ENCODE assay signal across 18 cellular contexts in the genomic region with DNA sequence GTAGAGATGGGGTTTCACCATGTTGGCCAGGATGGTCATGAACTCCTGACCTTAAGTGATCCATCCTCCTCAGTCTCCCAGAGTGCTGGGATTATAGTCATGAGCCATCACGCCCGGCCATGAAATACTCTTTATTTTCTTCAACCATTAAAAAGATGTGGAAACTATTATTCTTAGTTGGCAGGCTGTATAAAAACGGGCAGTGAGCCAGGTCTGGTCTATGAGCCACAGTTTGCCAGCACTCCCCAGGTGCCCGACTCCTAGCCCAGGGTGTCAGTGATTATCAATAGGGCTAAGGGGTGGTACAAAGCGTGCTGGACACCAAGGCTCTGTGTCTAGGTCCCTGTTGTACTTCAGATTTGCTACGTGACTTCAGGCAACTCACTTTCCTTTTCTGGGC.
A peak's percentile ranks its signal among the peaks of the same experiment; 100 is the strongest.
DNase-seq lines count a peak whose midpoint lies in the region; FAIRE-seq lines count a peak whose summit lies in the region.
"Had no signal": no experiment of that assay in that cellular context is flagged by ENCODE, and none has a peak within 500 bp of the region (broad histone marks: within the 10 kb centered on the region; RNA-seq: fewer than 3 reads in every experiment).

No MANE protein-coding gene starts in this region.

- DNase-seq in NCI-H2029 treated with DMSO at 0.1 percent for 48 hours (lab: John Stamatoyannopoulos, UW), result peak; percentile 15
- no peak for DNase-seq in NCI-H2029 (lab: John Stamatoyannopoulos, UW)
- DNase-seq in NCI-H69 (lab: John Stamatoyannopoulos, UW), result peak; percentile 85
- DNase-seq in left kidney (ENCODE audit: low read depth, low spot score), result peak; percentile 43
- DNase-seq in activated CD4-positive, alpha-beta T cell treated with anti-CD3 and anti-CD28 coated beads for 1 hour, result no peak
- DNase-seq in RCC 7860 (ENCODE audit: low spot score), result no peak
- no peak for DNase-seq in NCI-H748 (lab: John Stamatoyannopoulos, UW; ENCODE audit: unreplicated experiment)
- no peak for DNase-seq in HTR-8/SVneo (ENCODE audit: insufficient read length, low spot score)
- DNase-seq: activated CD8-positive, alpha-beta memory T cell treated with anti-CD3 and anti-CD28 coated beads, Interleukin-2, amount 50 U/mL, for 4 hours; activated naive CD8-positive, alpha-beta T cell treated with anti-CD3 and anti-CD28 coated beads for 36 hours; cerebellar nuclear complex; foreskin melanocyte; lower lobe of right lung; SK-N-SH; stimulated activated CD4-positive, alpha-beta T cell treated with anti-CD3 and anti-CD28 coated beads, Interleukin-2, amount 100 ng/mL, for 48 hours; stimulated activated naive B cell treated with anti-CD40 and anti-IgM and Interleukin-4, amounts not matched to agents 10 μg/mL and 1 μg/mL and 100 μg/mL, for 72 hours; WERI-Rb-1 had no signal

- FAIRE-seq in RCC 7860 (lab: Jason Lieb, UNC) (no peak), HTR-8/SVneo (lab: Jason Lieb, UNC) (no peak)
- FAIRE-seq: A204.1 had no signal

Comparison
In these comparisons a context has a peak if more than half of its experiments do, and no peak if none do; other contexts are left out.
1. DNase-seq: peak in NCI-H2029 treated with DMSO at 0.1 percent for 48 hours (single experiment), NCI-H69 (single experiment) and left kidney (single experiment); none in NCI-H2029 (single experiment), activated CD4-positive, alpha-beta T cell treated with anti-CD3 and anti-CD28 coated beads for 1 hour (single experiment), RCC 7860 (single experiment), NCI-H748 (single experiment) and HTR-8/SVneo (single experiment).